Comparison of ENCODE assay signal across 8 cellular contexts in genomic region chr9:92706218-92706940, GRCh38. TPM values are rescaled to one million over a fixed set of nuclear protein-coding genes. Genes with fewer than 3 reads are reported as not detected.
DNase-seq lines count a peak whose midpoint lies in the region; ATAC-seq and TF ChIP-seq lines count a peak whose summit lies in the region.

No MANE protein-coding gene starts in this region.

- peaks cover 44% of the 10 kb centered on the region for H3K4me1 ChIP-seq in suprapubic skin

- no peaks in the 10 kb centered on the region for H3K9me3 ChIP-seq in suprapubic skin

- H3K27ac Mint-ChIP-seq in activated CD8-positive, alpha-beta memory T cell treated with anti-CD3 and anti-CD28 coated beads, Interleukin-2, amount 10 ng/mL, durations not matched to agents 7 days and 5 days = peak overlapping the region; percentile 16

- no peaks in the 10 kb centered on the region for H3K9me3 Mint-ChIP-seq in activated CD8-positive, alpha-beta memory T cell treated with anti-CD3 and anti-CD28 coated beads, Interleukin-2, amount 10 ng/mL, durations not matched to agents 7 days and 5 days (ENCODE audit: low read depth)

- no peak for TF ChIP-seq POLR2A in suprapubic skin (IDR thresholded peaks at IDR 0.05)

- CTCF ChIA-PET in activated CD8-positive, alpha-beta memory T cell treated with anti-CD3 and anti-CD28 coated beads, Interleukin-2, amount 10 ng/mL, durations not matched to agents 7 days and 5 days (lab: Charles Lee) = interaction anchor here (0.6 to 1.5 kb wide), 5 partner anchors 11 to 566 kb away, joined by 3 to 4 read pairs (median 3); no protein-coding TSS in a partner anchor

- peak overlapping the region; percentile 50 for H3K27ac ChIP-seq in suprapubic skin

- H3K27me3 ChIP-seq in suprapubic skin = no peaks in the 10 kb centered on the region

- H3K4me3 ChIP-seq in Jurkat, Clone E6-1 (ENCODE audit: low read length) = no peak overlapping the region
- no peak overlapping the region for H3K4me3 ChIP-seq in suprapubic skin

- H3K36me3 ChIP-seq in suprapubic skin = peaks cover 20% of the 10 kb centered on the region

- WGBS in suprapubic skin = 50% methylated on average over 3 of the region's 3 CpGs

- H3K4me1 Mint-ChIP-seq in activated CD8-positive, alpha-beta memory T cell treated with anti-CD3 and anti-CD28 coated beads, Interleukin-2, amount 10 ng/mL, durations not matched to agents 7 days and 5 days = peaks cover 22% of the 10 kb centered on the region

- H3K27me3 Mint-ChIP-seq in activated CD8-positive, alpha-beta memory T cell treated with anti-CD3 and anti-CD28 coated beads, Interleukin-2, amount 10 ng/mL, durations not matched to agents 7 days and 5 days = no peaks in the 10 kb centered on the region

- H3K36me3 Mint-ChIP-seq in activated CD8-positive, alpha-beta memory T cell treated with anti-CD3 and anti-CD28 coated beads, Interleukin-2, amount 10 ng/mL, durations not matched to agents 7 days and 5 days = peaks cover 6% of the 10 kb centered on the region

- ATAC-seq in activated CD8-positive, alpha-beta memory T cell treated with anti-CD3 and anti-CD28 coated beads, Interleukin-2, amount 10 ng/mL, durations not matched to agents 7 days and 5 days = peak; percentile 93
- ATAC-seq in GM19324 (IDR thresholded peaks at IDR 0.05; ENCODE audit: low FRiP score, unreplicated experiment) = no peak

- DNase-seq in activated CD8-positive, alpha-beta memory T cell treated with anti-CD3 and anti-CD28 coated beads, Interleukin-2, amount 10 ng/mL, durations not matched to agents 7 days and 5 days = peak; percentile 76
- DNase-seq in activated CD8-positive, alpha-beta memory T cell treated with anti-CD3 and anti-CD28 coated beads, Interleukin-2, amount 50 U/mL, for 48 hours = no peak
- peak; percentile 31 for DNase-seq in Jurkat, Clone E6-1 (ENCODE audit: low read depth, low spot score)
- DNase-seq in activated T-cell treated with anti-CD3 and anti-CD28 coated beads for 48 hours (ENCODE audit: low read depth) (peak; percentile 34), iPS DF 4.7 (ENCODE audit: extremely low read depth, low spot score) (peak; percentile 41), suprapubic skin (ENCODE audit: low spot score in 2 of 2) (no peak), NCI-H2227 (lab: John Stamatoyannopoulos, UW; ENCODE audit: unreplicated experiment) (no peak)

- TF ChIP-seq CTCF in suprapubic skin (IDR thresholded peaks at IDR 0.05) = peak in 1 of 2 donors; percentile 52

- no peak for TF ChIP-seq EP300 in suprapubic skin (IDR thresholded peaks at IDR 0.05)

- no peak overlapping the region for H3K4me3 Mint-ChIP-seq in activated CD8-positive, alpha-beta memory T cell treated with anti-CD3 and anti-CD28 coated beads, Interleukin-2, amount 10 ng/mL, durations not matched to agents 7 days and 5 days

RNA-seq across cellular contexts. Expression of gene IPPK, which starts 36.4 kb away (rescaled TPM):
- 10 to 100 TPM; 11.4 to 15.1 TPM for total RNA-seq in activated CD8-positive, alpha-beta memory T cell treated with anti-CD3 and anti-CD28 coated beads, Interleukin-2, amount 10 ng/mL, durations not matched to agents 7 days and 5 days
- polyA plus RNA-seq in Jurkat, Clone E6-1 (2012; ENCODE audit: insufficient read depth, insufficient read length) = 8.9 TPM
- total RNA-seq in suprapubic skin = 10 to 100 TPM; 45.0 to 53.6 (median 50.0) TPM

RNA-seq across cellular contexts. Expression of gene BICD2, which starts 58.3 kb away (rescaled TPM):
- 10 to 100 TPM; 26.4 to 27.2 TPM for total RNA-seq in activated CD8-positive, alpha-beta memory T cell treated with anti-CD3 and anti-CD28 coated beads, Interleukin-2, amount 10 ng/mL, durations not matched to agents 7 days and 5 days
- 13.2 TPM for polyA plus RNA-seq in Jurkat, Clone E6-1 (2012; ENCODE audit: insufficient read depth, insufficient read length)
- total RNA-seq in suprapubic skin = 100 to 1,000 TPM; 135 to 201 (median 153) TPM

Comparison
In these comparisons a context has a peak if more than half of its experiments do, and no peak if none do; other contexts are left out.
1. DNase-seq: peak in activated CD8-positive, alpha-beta memory T cell treated with anti-CD3 and anti-CD28 coated beads, Interleukin-2, amount 10 ng/mL, durations not matched to agents 7 days and 5 days (single experiment), Jurkat, Clone E6-1 (single experiment), activated T-cell treated with anti-CD3 and anti-CD28 coated beads for 48 hours (single experiment) and iPS DF 4.7 (single experiment); none in activated CD8-positive, alpha-beta memory T cell treated with anti-CD3 and anti-CD28 coated beads, Interleukin-2, amount 50 U/mL, for 48 hours (single experiment), suprapubic skin (0 of 2) and NCI-H2227 (single experiment).
2. RNA of gene BICD2, which starts 58.3 kb away (total RNA-seq): 135 to 201 TPM in suprapubic skin; 26.4 to 27.2 TPM in activated CD8-positive, alpha-beta memory T cell treated with anti-CD3 and anti-CD28 coated beads, Interleukin-2, amount 10 ng/mL, durations not matched to agents 7 days and 5 days; every median in the first group is over 4 times any median in the second.